8 cellular contexts compared by ENCODE assay signal in the genomic region with DNA sequence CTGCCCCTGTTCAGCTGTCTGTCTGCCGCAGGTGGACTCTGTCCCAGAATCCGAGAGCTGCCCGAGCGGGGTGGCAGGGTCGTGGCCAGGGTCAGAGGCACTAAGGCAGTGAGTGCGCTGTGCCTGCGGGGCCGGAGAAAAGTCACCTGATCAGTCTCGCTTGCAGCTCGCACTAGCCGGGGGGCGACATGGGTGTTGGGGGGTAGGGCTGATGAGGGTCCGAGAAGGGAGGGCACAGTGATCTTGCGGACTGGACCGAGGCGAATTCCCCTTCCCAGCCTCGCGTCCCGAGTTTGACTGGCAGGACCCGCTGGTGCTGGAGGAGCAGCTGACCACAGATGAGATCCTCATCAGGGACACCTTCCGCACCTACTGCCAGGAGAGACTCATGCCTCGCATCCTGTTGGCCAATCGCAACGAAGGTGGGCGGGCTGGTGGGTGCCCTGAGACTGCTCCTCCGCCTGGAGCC. TPM values are rescaled to one million over a fixed set of nuclear protein-coding genes. Genes with fewer than 3 reads are reported as not detected.
DNase-seq lines count a peak whose midpoint lies in the region; ATAC-seq, FAIRE-seq and TF ChIP-seq lines count a peak whose summit lies in the region.

No MANE protein-coding gene starts in this region.

- H2AFZ ChIP-seq in astrocyte (ENCODE audit: low read depth, low read length) = peak overlapping the region; percentile 93

- peaks cover 8% of the 10 kb centered on the region for H3K79me2 ChIP-seq in astrocyte (ENCODE audit: insufficient read depth, low read length)

- TF ChIP-seq CTCF in astrocyte (IDR thresholded peaks at IDR 0.05; ENCODE audit: insufficient read depth, low read depth, low read length) = no peak
- TF ChIP-seq CTCF in lower leg skin (IDR thresholded peaks at IDR 0.05) = no peak
- no peak for TF ChIP-seq CTCF in type B pancreatic cell (conservative IDR thresholded peaks at IDR 0.05)

- CTCF ChIA-PET in activated naive CD4-positive, alpha-beta T cell treated with anti-CD3 and anti-CD28 coated beads for 36 hours (lab: Charles Lee) = interaction anchor here (0.6 kb wide), 1 partner anchor 61 kb away, joined by 3 read pairs; no protein-coding TSS in a partner anchor

- FAIRE-seq in astrocyte (lab: Jason Lieb, UNC) = no peak
- no peak for FAIRE-seq in frontal cortex (lab: Jason Lieb, UNC)

- no peaks in the 10 kb centered on the region for H4K20me1 ChIP-seq in astrocyte (ENCODE audit: insufficient read depth, low read length)

- no peaks in the 10 kb centered on the region for H3K27me3 Mint-ChIP-seq in activated naive CD4-positive, alpha-beta T cell treated with anti-CD3 and anti-CD28 coated beads for 36 hours (ENCODE audit: low read depth)
- H3K27me3 Mint-ChIP-seq in astrocyte (ENCODE audit: low read depth, unreplicated experiment) (peaks cover 14% of the 10 kb centered on the region), type B pancreatic cell (peaks cover 15% of the 10 kb centered on the region)

- peak overlapping the region; percentile 98 for H3K4me2 ChIP-seq in astrocyte (ENCODE audit: low read length)

- peak overlapping the region; percentile 76 for H3K9ac ChIP-seq in astrocyte (ENCODE audit: low read length)

- H3K36me3 ChIP-seq in astrocyte (ENCODE audit: insufficient read depth, low read length) = no peaks in the 10 kb centered on the region

- H3K27me3 ChIP-seq in astrocyte (ENCODE audit: insufficient read depth, low read length) = peaks cover 3% of the 10 kb centered on the region

- no peaks in the 10 kb centered on the region for H3K9me3 ChIP-seq in astrocyte (ENCODE audit: insufficient read depth, low read depth, low read length)

- H3K4me1 Mint-ChIP-seq in activated naive CD4-positive, alpha-beta T cell treated with anti-CD3 and anti-CD28 coated beads for 36 hours (ENCODE audit: low read depth) = peaks cover 22% of the 10 kb centered on the region
- H3K4me1 Mint-ChIP-seq in astrocyte (ENCODE audit: low read depth, unreplicated experiment) (no peaks in the 10 kb centered on the region), type B pancreatic cell (ENCODE audit: unreplicated experiment) (peaks cover 9% of the 10 kb centered on the region)

- DNase-seq in activated naive CD4-positive, alpha-beta T cell treated with anti-CD3 and anti-CD28 coated beads for 36 hours = no peak
- no peak for DNase-seq in activated naive CD4-positive, alpha-beta T cell treated with Interleukin-2 at 50 U/mL for 16 hours
- DNase-seq in astrocyte (ENCODE audit: low read depth) = no peak
- DNase-seq in lower leg skin (ENCODE audit: low spot score in 2 of 2) = no peak
- no peak for DNase-seq in type B pancreatic cell (ENCODE audit: extremely low spot score, unreplicated experiment)
- no peak for DNase-seq in NCI-H526 treated with DMSO at 0.1 percent for 48 hours (lab: John Stamatoyannopoulos, UW)
- DNase-seq in frontal cortex (ENCODE audit: low spot score in 2 of 2) = no peak

- H3K27ac ChIP-seq in astrocyte (ENCODE audit: low read depth, low read length) = no peak overlapping the region

- H3K4me3 ChIP-seq in astrocyte (ENCODE audit: insufficient read depth, low read depth, low read length) (peak overlapping the region; percentile 69), lower leg skin (ENCODE audit: low read depth, poor library complexity, severe bottlenecking) (peak overlapping the region; percentile 77)

- intact Hi-C loops in activated naive CD4-positive, alpha-beta T cell treated with anti-CD3 and anti-CD28 coated beads for 36 hours (cut with micrococcal nuclease) = loop anchor here (1.0 to 2.0 kb wide), 2 partner anchors 27 to 47 kb away; partner anchors contain the start of genes CALR and SYCE2
- intact Hi-C loops in lower leg skin (cut with DNase I; ENCODE audit: low total_unique reads) = no loop called here

- ATAC-seq in HG03135 (IDR thresholded peaks at IDR 0.05; ENCODE audit: unreplicated experiment) = no peak

- peaks cover 10% of the 10 kb centered on the region for H3K4me1 ChIP-seq in astrocyte (ENCODE audit: insufficient read depth, low read length)

- no peaks in the 10 kb centered on the region for H3K9me3 Mint-ChIP-seq in activated naive CD4-positive, alpha-beta T cell treated with anti-CD3 and anti-CD28 coated beads for 36 hours
- no peaks in the 10 kb centered on the region for H3K9me3 Mint-ChIP-seq in astrocyte (ENCODE audit: unreplicated experiment)
- no peaks in the 10 kb centered on the region for H3K9me3 Mint-ChIP-seq in type B pancreatic cell

- H3K36me3 Mint-ChIP-seq in activated naive CD4-positive, alpha-beta T cell treated with anti-CD3 and anti-CD28 coated beads for 36 hours (ENCODE audit: low read depth) = peaks cover 8% of the 10 kb centered on the region
- H3K36me3 Mint-ChIP-seq in astrocyte (ENCODE audit: low read depth, unreplicated experiment) (peaks cover 5% of the 10 kb centered on the region), type B pancreatic cell (peaks cover 5% of the 10 kb centered on the region)

- peak overlapping the region; percentile 93 for H3K4me3 Mint-ChIP-seq in activated naive CD4-positive, alpha-beta T cell treated with anti-CD3 and anti-CD28 coated beads for 36 hours
- H3K4me3 Mint-ChIP-seq in astrocyte (ENCODE audit: unreplicated experiment) = peak overlapping the region; percentile 97
- H3K4me3 Mint-ChIP-seq in type B pancreatic cell = peak overlapping the region; percentile 99

- H3K27ac Mint-ChIP-seq in activated naive CD4-positive, alpha-beta T cell treated with anti-CD3 and anti-CD28 coated beads for 36 hours = peak overlapping the region; percentile 73
- H3K27ac Mint-ChIP-seq in astrocyte (ENCODE audit: unreplicated experiment) (peak overlapping the region; percentile 64), type B pancreatic cell (peak overlapping the region; percentile 92)

- WGBS in lower leg skin, 2 donors = 4 to 7% methylated on average over 17 to 25 of the region's 26 CpGs

- no peak for TF ChIP-seq POLR2A in lower leg skin (IDR thresholded peaks at IDR 0.05)

RNA-seq across cellular contexts. Expression of gene GCDH, which starts 0.6 kb away (rescaled TPM):
- 10 to 100 TPM; 36.3 to 38.3 TPM for total RNA-seq in activated naive CD4-positive, alpha-beta T cell treated with anti-CD3 and anti-CD28 coated beads for 36 hours
- 15.5 and 17.5 TPM in 2 replicates for total RNA-seq in astrocyte
- 10 to 100 TPM; 19.2 to 39.5 (median 24.6) TPM for total RNA-seq in lower leg skin
- total RNA-seq in type B pancreatic cell (ENCODE audit: low replicate concordance) = 29.7 and 46.8 TPM in 2 replicates
- total RNA-seq in frontal cortex = 17.9 TPM

RNA-seq across cellular contexts. Expression of gene KLF1, which starts 4.6 kb away (rescaled TPM):
- under 1 TPM; 0.17 to 0.21 TPM for total RNA-seq in activated naive CD4-positive, alpha-beta T cell treated with anti-CD3 and anti-CD28 coated beads for 36 hours
- 0.17 TPM in 1 of 2 replicates, not detected in the other for total RNA-seq in astrocyte
- under 1 TPM in 1 of 4 donors, not detected in 3; 0.13 TPM for total RNA-seq in lower leg skin
- not detected in 2 replicates for total RNA-seq in type B pancreatic cell (ENCODE audit: low replicate concordance)
- total RNA-seq in frontal cortex = 0.41 TPM

RNA-seq across cellular contexts. Expression of gene DNASE2, which starts 10.3 kb away (rescaled TPM):
- 10 to 100 TPM; 30.9 to 31.6 TPM for total RNA-seq in activated naive CD4-positive, alpha-beta T cell treated with anti-CD3 and anti-CD28 coated beads for 36 hours
- total RNA-seq in astrocyte (33.1 and 37.8 TPM in 2 replicates), lower leg skin (10 to 100 TPM; 31.8 to 50.6 (median 36.6) TPM), type B pancreatic cell (ENCODE audit: low replicate concordance) (17.9 and 24.6 TPM in 2 replicates), frontal cortex (3.3 TPM)

RNA-seq across cellular contexts. Expression of gene SYCE2, which starts 27.5 kb away (rescaled TPM):
- total RNA-seq in activated naive CD4-positive, alpha-beta T cell treated with anti-CD3 and anti-CD28 coated beads for 36 hours = 1 to 10 TPM; 3.4 to 5.4 TPM
- total RNA-seq in astrocyte (0.50 TPM in 1 of 2 replicates, not detected in the other), lower leg skin (under 1 TPM in 1 of 4 donors, not detected in 3; 0.26 TPM), type B pancreatic cell (ENCODE audit: low replicate concordance) (1.8 TPM in 1 of 2 replicates, not detected in the other), frontal cortex (0.82 TPM)

RNA-seq across cellular contexts. Expression of gene FARSA, which starts 41.9 kb away (rescaled TPM):
- 10 to 100 TPM; 77.9 to 82.8 TPM for total RNA-seq in activated naive CD4-positive, alpha-beta T cell treated with anti-CD3 and anti-CD28 coated beads for 36 hours
- 76.7 and 80.4 TPM in 2 replicates for total RNA-seq in astrocyte
- total RNA-seq in lower leg skin = 10 to 100 TPM; 45.9 to 71.4 (median 55.9) TPM
- 67.5 and 68.5 TPM in 2 replicates for total RNA-seq in type B pancreatic cell (ENCODE audit: low replicate concordance)
- total RNA-seq in frontal cortex = 56.3 TPM
